In the genomic region with DNA sequence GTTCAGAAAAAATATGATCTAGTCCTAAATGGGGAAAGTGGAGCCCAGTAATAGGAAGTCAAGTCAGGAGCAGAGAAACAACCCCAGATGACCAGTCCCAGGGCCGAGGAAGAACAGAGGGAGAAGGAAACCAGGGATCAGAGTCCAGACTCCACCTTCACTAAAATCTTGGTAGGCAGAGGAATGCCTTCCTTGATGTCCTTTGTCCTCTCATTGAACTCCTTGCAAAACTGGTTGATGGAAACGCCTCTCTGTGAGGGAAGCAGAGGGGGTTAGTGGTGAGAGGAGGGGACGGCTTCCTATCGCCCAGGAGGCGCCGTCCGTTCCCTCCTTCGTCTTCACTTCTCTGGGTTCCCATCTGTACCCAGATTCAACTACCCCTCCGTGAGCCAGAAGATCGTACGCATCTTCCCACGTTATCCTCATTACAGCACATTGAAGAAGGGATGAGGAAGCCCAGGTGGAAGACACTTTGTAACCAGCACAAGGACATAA, we compare ENCODE assay signal across 8 cellular contexts. TPM values are rescaled to one million over a fixed set of nuclear protein-coding genes. Genes with fewer than 3 reads are reported as not detected.
A peak's percentile ranks its signal among the peaks of the same experiment; 100 is the strongest.
DNase-seq lines count a peak whose midpoint lies in the region; ATAC-seq, FAIRE-seq and TF ChIP-seq lines count a peak whose summit lies in the region.

No MANE protein-coding gene starts in this region.

- H3K4me1 Mint-ChIP-seq in Calu3 (ENCODE audit: low read depth, unreplicated experiment), result no peaks in the 10 kb centered on the region

- dilution Hi-C loops in endothelial cell of umbilical vein (cut with MboI; ENCODE audit: extremely low pct_ligation_motif_present, low sequenced_read_pairs), result no loop called here

- POLR2A ChIA-PET in endothelial cell of umbilical vein (lab: Charles Lee), result interaction anchor here (1.1 kb wide), 1 partner anchor 240 kb away, joined by 4 read pairs; a partner anchor contains a TSS

- peak overlapping the region; percentile 87 for H3K27ac Mint-ChIP-seq in Calu3 (ENCODE audit: unreplicated experiment)

- no peaks in the 10 kb centered on the region for H3K27me3 ChIP-seq in OCI-LY1 (ENCODE audit: insufficient read depth, low read length)
- H3K27me3 ChIP-seq in endothelial cell of umbilical vein (ENCODE audit: control insufficient read depth in 2 of 2, insufficient read depth in 2 of 2, low read length in 2 of 2), result no peaks in the 10 kb centered on the region
- H3K27me3 ChIP-seq in osteoblast (ENCODE audit: insufficient read depth, low read length), result peaks cover 3% of the 10 kb centered on the region

- TF ChIP-seq CTCF in Calu3 (IDR thresholded peaks at IDR 0.05; ENCODE audit: unreplicated experiment) (no peak), OCI-LY1 (IDR thresholded peaks at IDR 0.05; ENCODE audit: low read length) (no peak), endothelial cell of umbilical vein (IDR thresholded peaks at IDR 0.05; ENCODE audit: extremely low read depth in 1 of 2, insufficient read depth in 1 of 2, low read depth in 1 of 2, low read length in 2 of 2) (no peak), osteoblast (IDR thresholded peaks at IDR 0.05; ENCODE audit: extremely low read depth, low read depth, low read length) (no peak)

- H3K9ac ChIP-seq in OCI-LY1 (ENCODE audit: low read length) (peak overlapping the region; percentile 86), endothelial cell of umbilical vein (replicated peaks; ENCODE audit: extremely low read depth, insufficient read depth, low read length) (peak overlapping the region; percentile 88)

- CTCF ChIA-PET in Calu3 (lab: Charles Lee), result interaction anchor here (1.1 to 1.6 kb wide), 6 partner anchors 20 to 240 kb away, joined by 7 to 14 read pairs (median 8); a partner anchor contains a TSS
- CTCF ChIA-PET in endothelial cell of umbilical vein (lab: Charles Lee), result interaction anchor here (0.9 to 2.3 kb wide), 15 partner anchors 8 to 347 kb away, joined by 3 to 19 read pairs (median 6); a partner anchor contains a TSS

- no peaks in the 10 kb centered on the region for H3K9me3 ChIP-seq in OCI-LY1 (ENCODE audit: low read length)
- no peaks in the 10 kb centered on the region for H3K9me3 ChIP-seq in endothelial cell of umbilical vein (replicated peaks; ENCODE audit: control insufficient read depth, insufficient read depth, low read length)
- H3K9me3 ChIP-seq in osteoblast (ENCODE audit: low read depth, low read length), result no peaks in the 10 kb centered on the region

- no peak for ATAC-seq in HG02938 (IDR thresholded peaks at IDR 0.05; ENCODE audit: unreplicated experiment)

- intact Hi-C loops in Calu3 (cut with micrococcal nuclease; ENCODE audit: unreplicated experiment) (no loop called here), endothelial cell of umbilical vein (cut with micrococcal nuclease) (loop anchor here (2.0 to 5.0 kb wide), 2 partner anchors 29 to 126 kb away; no protein-coding TSS in a partner anchor)

- no peaks in the 10 kb centered on the region for H3K79me2 ChIP-seq in OCI-LY1 (ENCODE audit: insufficient read depth, low read length)
- peaks cover 5% of the 10 kb centered on the region for H3K79me2 ChIP-seq in endothelial cell of umbilical vein (ENCODE audit: control insufficient read depth, insufficient read depth, low read length)
- peaks cover 7% of the 10 kb centered on the region for H3K79me2 ChIP-seq in osteoblast (ENCODE audit: insufficient read depth, low read length)

- TF ChIP-seq POLR2A in endothelial cell of umbilical vein (IDR thresholded peaks at IDR 0.05; ENCODE audit: low read depth, low read length), result no peak

- BruUV-seq in Calu3 (replicated peaks; lab: Mats Ljungman, UMichigan), result TSS peak; percentile 53
- TSS peak; percentile 68 for BruUV-seq in endothelial cell of umbilical vein (replicated peaks; lab: Mats Ljungman, UMichigan)

- no peaks in the 10 kb centered on the region for H3F3A ChIP-seq in OCI-LY1 (ENCODE audit: insufficient read depth, low read length)

- FAIRE-seq in endothelial cell of umbilical vein (lab: Jason Lieb, UNC), result peak; percentile 79

- H3K9me1 ChIP-seq in endothelial cell of umbilical vein (replicated peaks; ENCODE audit: control insufficient read depth, extremely low read depth, insufficient read depth, low read length), result no peaks in the 10 kb centered on the region

- no peaks in the 10 kb centered on the region for H3K9me3 Mint-ChIP-seq in Calu3 (ENCODE audit: low read depth, unreplicated experiment)

- peak overlapping the region; percentile 86 for H3K4me3 Mint-ChIP-seq in Calu3 (ENCODE audit: low read depth, unreplicated experiment)

- H2AFZ ChIP-seq in OCI-LY1 (ENCODE audit: low read length) (peak overlapping the region; percentile 29; the same call in 1 of the 2 replicates), endothelial cell of umbilical vein (ENCODE audit: low read depth, low read length) (peak overlapping the region; percentile 99), osteoblast (ENCODE audit: low read length) (peak overlapping the region; percentile 99)

- H3K4me1 ChIP-seq in OCI-LY1 (ENCODE audit: insufficient read depth, low read length, severe bottlenecking) (peaks cover 7% of the 10 kb centered on the region), endothelial cell of umbilical vein (ENCODE audit: control insufficient read depth, extremely low read depth, insufficient read depth, low read length) (peaks cover 6% of the 10 kb centered on the region), osteoblast (ENCODE audit: insufficient read depth, low read length) (peaks cover 7% of the 10 kb centered on the region)

- H3K27me3 Mint-ChIP-seq in Calu3 (ENCODE audit: unreplicated experiment), result peaks cover 13% of the 10 kb centered on the region

- H3K9me2 ChIP-seq in OCI-LY1 (ENCODE audit: low read depth, low read length), result no peaks in the 10 kb centered on the region

- no peak for DNase-seq in Calu3
- DNase-seq in endothelial cell of umbilical vein (ENCODE audit: low read depth, low spot score), result no peak
- no peak for DNase-seq in osteoblast (ENCODE audit: insufficient read length, low spot score, missing footprints)
- no peak for DNase-seq in GM19240 (ENCODE audit: insufficient read length, low spot score)
- DNase-seq in cerebellum (ENCODE audit: low spot score), result no peak
- no peak for DNase-seq in stimulated activated CD4-positive, alpha-beta T cell treated with anti-CD3 and anti-CD28 coated beads, Interleukin-2, amount 100 ng/mL, for 48 hours

- no peaks in the 10 kb centered on the region for H4K20me1 ChIP-seq in OCI-LY1 (ENCODE audit: insufficient read depth, low read length)
- no peaks in the 10 kb centered on the region for H4K20me1 ChIP-seq in endothelial cell of umbilical vein (replicated peaks; ENCODE audit: control insufficient read depth, extremely low read depth, insufficient read depth, low read length)
- H4K20me1 ChIP-seq in osteoblast (ENCODE audit: insufficient read depth, low read length), result no peaks in the 10 kb centered on the region

- peak overlapping the region; percentile 65 for H3K27ac ChIP-seq in OCI-LY1 (ENCODE audit: low read depth, low read length, poor library complexity, severe bottlenecking)
- peak overlapping the region; percentile 77 for H3K27ac ChIP-seq in endothelial cell of umbilical vein (ENCODE audit: insufficient read depth, low read depth, low read length)
- H3K27ac ChIP-seq in osteoblast (ENCODE audit: low read depth, low read length), result peak overlapping the region; percentile 84

- H3K4me2 ChIP-seq in OCI-LY1 (ENCODE audit: low read length), result peak overlapping the region; percentile 94
- H3K4me2 ChIP-seq in endothelial cell of umbilical vein (ENCODE audit: insufficient read depth, low read length), result peak overlapping the region; percentile 79
- H3K4me2 ChIP-seq in osteoblast (ENCODE audit: insufficient read depth, low read length), result peak overlapping the region; percentile 99

- H3K36me3 ChIP-seq in OCI-LY1 (ENCODE audit: insufficient read depth, low read length) (peaks cover 25% of the 10 kb centered on the region), endothelial cell of umbilical vein (ENCODE audit: control insufficient read depth in 2 of 2, extremely low read depth in 1 of 2, insufficient read depth in 2 of 2, low read length in 2 of 2) (peaks cover 4 to 9% of the 10 kb centered on the region in 2 experiments), osteoblast (ENCODE audit: insufficient read depth, low read length) (peaks cover 9% of the 10 kb centered on the region)

- H3K36me3 Mint-ChIP-seq in Calu3 (ENCODE audit: insufficient read depth, unreplicated experiment), result peaks cover 23% of the 10 kb centered on the region

- peak overlapping the region; percentile 86 for H3K4me3 ChIP-seq in OCI-LY1 (ENCODE audit: low read depth, low read length, poor library complexity, severe bottlenecking)
- peak overlapping the region; percentile 59 to 80 (median 64) for H3K4me3 ChIP-seq in endothelial cell of umbilical vein (replicated peaks in 1 of 3; ENCODE audit: insufficient read depth in 1 of 3, low read depth in 1 of 3, low read length in 3 of 3)
- H3K4me3 ChIP-seq in osteoblast (ENCODE audit: insufficient read depth, low read length), result peak overlapping the region; percentile 84

RNA-seq across cellular contexts. Expression of a gene that starts 0.6 kb away (rescaled TPM):
- total RNA-seq in Calu3 (2022), result 76.1 and 79.6 TPM in 2 replicates
- total RNA-seq in endothelial cell of umbilical vein, result 69.1 and 72.1 TPM in 2 replicates
- 52.2 and 54.9 TPM in 2 replicates for polyA plus RNA-seq in endothelial cell of umbilical vein
- 76.3 and 80.6 TPM in 2 replicates for polyA plus RNA-seq in endothelial cell of umbilical vein (2011; cell fraction: cytosol; rRNA removed)
- 33.2 and 40.7 TPM in 2 replicates for polyA plus RNA-seq in endothelial cell of umbilical vein (2011; cell fraction: nucleus; rRNA removed)
- polyA plus RNA-seq in endothelial cell of umbilical vein (2012), result 79.7 and 84.9 TPM in 2 replicates
- polyA minus RNA-seq in endothelial cell of umbilical vein, result 27.0 and 28.0 TPM in 2 replicates
- 38.1 TPM for polyA minus RNA-seq in endothelial cell of umbilical vein (2011; cell fraction: cytosol; rRNA and poly(A)+ RNA removed)
- polyA minus RNA-seq in endothelial cell of umbilical vein (2011; cell fraction: nucleus; rRNA and poly(A)+ RNA removed), result 2.6 and 3.8 TPM in 2 replicates
- total RNA-seq in osteoblast, result 31.5 and 33.3 TPM in 2 replicates
- total RNA-seq in cerebellum, result 13.1 TPM

RNA-seq across cellular contexts. Expression of a gene that starts 17.2 kb away (rescaled TPM):
- total RNA-seq in Calu3 (2022), result not detected in 2 replicates
- not detected in 2 replicates for total RNA-seq in endothelial cell of umbilical vein
- polyA plus RNA-seq in endothelial cell of umbilical vein, result not detected in 2 replicates
- not detected in 2 replicates for polyA plus RNA-seq in endothelial cell of umbilical vein (2011; cell fraction: cytosol; rRNA removed)
- polyA plus RNA-seq in endothelial cell of umbilical vein (2011; cell fraction: nucleus; rRNA removed), result not detected in 2 replicates
- not detected in 2 replicates for polyA plus RNA-seq in endothelial cell of umbilical vein (2012)
- polyA minus RNA-seq in endothelial cell of umbilical vein, result not detected in 2 replicates
- not detected for polyA minus RNA-seq in endothelial cell of umbilical vein (2011; cell fraction: cytosol; rRNA and poly(A)+ RNA removed)
- polyA minus RNA-seq in endothelial cell of umbilical vein (2011; cell fraction: nucleus; rRNA and poly(A)+ RNA removed), result not detected in 2 replicates
- 0.36 TPM in 1 of 2 replicates, not detected in the other for total RNA-seq in osteoblast
- total RNA-seq in cerebellum, result 0.18 TPM

RNA-seq across cellular contexts. Expression of a gene that starts 28.6 kb away (rescaled TPM):
- 7.6 and 8.1 TPM in 2 replicates for total RNA-seq in Calu3 (2022)
- 2.9 and 5.5 TPM in 2 replicates for total RNA-seq in endothelial cell of umbilical vein
- 2.8 and 3.0 TPM in 2 replicates for polyA plus RNA-seq in endothelial cell of umbilical vein
- 1.6 and 2.3 TPM in 2 replicates for polyA plus RNA-seq in endothelial cell of umbilical vein (2011; cell fraction: cytosol; rRNA removed)
- polyA plus RNA-seq in endothelial cell of umbilical vein (2011; cell fraction: nucleus; rRNA removed), result 3.7 and 4.4 TPM in 2 replicates
- 2.5 and 2.8 TPM in 2 replicates for polyA plus RNA-seq in endothelial cell of umbilical vein (2012)
- 2.4 and 2.6 TPM in 2 replicates for polyA minus RNA-seq in endothelial cell of umbilical vein
- polyA minus RNA-seq in endothelial cell of umbilical vein (2011; cell fraction: cytosol; rRNA and poly(A)+ RNA removed), result 4.8 TPM
- 3.9 and 4.1 TPM in 2 replicates for polyA minus RNA-seq in endothelial cell of umbilical vein (2011; cell fraction: nucleus; rRNA and poly(A)+ RNA removed)
- 18.9 and 19.2 TPM in 2 replicates for total RNA-seq in osteoblast
- 12.2 TPM for total RNA-seq in cerebellum

RNA-seq across cellular contexts. Expression of a gene that starts 42.2 kb away (rescaled TPM):
- total RNA-seq in Calu3 (2022) (57.4 and 58.0 TPM in 2 replicates), endothelial cell of umbilical vein (46.4 and 56.0 TPM in 2 replicates), osteoblast (35.8 and 36.5 TPM in 2 replicates), cerebellum (22.2 TPM)
- 50.4 and 55.8 TPM in 2 replicates for polyA plus RNA-seq in endothelial cell of umbilical vein
- 39.8 and 40.3 TPM in 2 replicates for polyA plus RNA-seq in endothelial cell of umbilical vein (2011; cell fraction: cytosol; rRNA removed)
- 96.8 and 121 TPM in 2 replicates for polyA plus RNA-seq in endothelial cell of umbilical vein (2011; cell fraction: nucleus; rRNA removed)
- 47.1 and 69.1 TPM in 2 replicates for polyA plus RNA-seq in endothelial cell of umbilical vein (2012)
- 70.7 and 76.3 TPM in 2 replicates for polyA minus RNA-seq in endothelial cell of umbilical vein
- 81.0 TPM for polyA minus RNA-seq in endothelial cell of umbilical vein (2011; cell fraction: cytosol; rRNA and poly(A)+ RNA removed)
- polyA minus RNA-seq in endothelial cell of umbilical vein (2011; cell fraction: nucleus; rRNA and poly(A)+ RNA removed), result 21.3 and 44.4 TPM in 2 replicates

Comparison
In these comparisons a context has a peak if more than half of its experiments do, and no peak if none do; other contexts are left out.
1. H2AFZ ChIP-seq: peak in every context shown above with its lines; median percentile 99 in endothelial cell of umbilical vein; 99 in osteoblast; 29 in OCI-LY1.